1 cellular context compared by ENCODE assay signal in the genomic region with DNA sequence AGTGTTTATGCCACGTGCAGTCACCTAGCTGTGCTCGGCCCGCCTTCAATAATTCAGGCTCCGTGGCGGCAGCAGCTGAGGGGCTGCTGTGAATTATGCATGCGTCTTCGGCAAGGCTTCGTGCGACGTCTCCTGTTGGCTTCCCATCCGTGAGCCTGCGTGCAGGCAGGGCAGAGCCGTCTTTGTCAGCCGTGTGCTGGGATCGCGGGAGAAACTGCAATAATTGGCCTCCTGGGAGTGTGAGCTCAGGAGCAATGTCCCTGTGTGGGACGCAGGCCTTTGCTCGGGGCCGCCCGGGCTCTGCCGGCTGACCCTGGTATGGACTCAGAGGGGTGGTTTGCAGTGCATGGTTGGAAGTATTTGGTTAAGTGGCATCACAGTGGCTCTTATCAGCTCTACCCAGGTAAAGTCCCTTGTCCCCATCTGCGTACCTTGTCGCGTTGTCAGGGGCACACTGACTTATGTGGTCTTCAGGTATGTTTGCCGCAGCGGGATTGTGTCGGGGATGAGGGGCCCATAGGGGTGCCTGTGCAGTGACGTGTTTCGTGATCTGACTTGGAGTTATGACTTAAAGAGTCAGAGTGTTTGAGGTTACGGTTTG.
TF ChIP-seq lines count a peak whose summit lies in the region.

No MANE protein-coding gene starts in this region.

TF ChIP-seq in neural cell, 6 proteins besides CTCF, POLR2A, EP300 and RAD21:
- TF ChIP-seq MXI1 (conservative IDR thresholded peaks at IDR 0.05; ENCODE audit: poor library complexity, severe bottlenecking) (peak; percentile 75), TAF1 (IDR thresholded peaks at IDR 0.05; ENCODE audit: low read depth) (no peak), POLR2AphosphoS5 (IDR thresholded peaks at IDR 0.05) (peak; percentile 58), EZH2 (IDR thresholded peaks at IDR 0.05; ENCODE audit: borderline replicate concordance, insufficient read depth, low read length, poor library complexity, severe bottlenecking) (no peak), SMC3 (conservative IDR thresholded peaks at IDR 0.05; ENCODE audit: poor library complexity) (peak; percentile 54)
- TF ChIP-seq, protein P1, sequence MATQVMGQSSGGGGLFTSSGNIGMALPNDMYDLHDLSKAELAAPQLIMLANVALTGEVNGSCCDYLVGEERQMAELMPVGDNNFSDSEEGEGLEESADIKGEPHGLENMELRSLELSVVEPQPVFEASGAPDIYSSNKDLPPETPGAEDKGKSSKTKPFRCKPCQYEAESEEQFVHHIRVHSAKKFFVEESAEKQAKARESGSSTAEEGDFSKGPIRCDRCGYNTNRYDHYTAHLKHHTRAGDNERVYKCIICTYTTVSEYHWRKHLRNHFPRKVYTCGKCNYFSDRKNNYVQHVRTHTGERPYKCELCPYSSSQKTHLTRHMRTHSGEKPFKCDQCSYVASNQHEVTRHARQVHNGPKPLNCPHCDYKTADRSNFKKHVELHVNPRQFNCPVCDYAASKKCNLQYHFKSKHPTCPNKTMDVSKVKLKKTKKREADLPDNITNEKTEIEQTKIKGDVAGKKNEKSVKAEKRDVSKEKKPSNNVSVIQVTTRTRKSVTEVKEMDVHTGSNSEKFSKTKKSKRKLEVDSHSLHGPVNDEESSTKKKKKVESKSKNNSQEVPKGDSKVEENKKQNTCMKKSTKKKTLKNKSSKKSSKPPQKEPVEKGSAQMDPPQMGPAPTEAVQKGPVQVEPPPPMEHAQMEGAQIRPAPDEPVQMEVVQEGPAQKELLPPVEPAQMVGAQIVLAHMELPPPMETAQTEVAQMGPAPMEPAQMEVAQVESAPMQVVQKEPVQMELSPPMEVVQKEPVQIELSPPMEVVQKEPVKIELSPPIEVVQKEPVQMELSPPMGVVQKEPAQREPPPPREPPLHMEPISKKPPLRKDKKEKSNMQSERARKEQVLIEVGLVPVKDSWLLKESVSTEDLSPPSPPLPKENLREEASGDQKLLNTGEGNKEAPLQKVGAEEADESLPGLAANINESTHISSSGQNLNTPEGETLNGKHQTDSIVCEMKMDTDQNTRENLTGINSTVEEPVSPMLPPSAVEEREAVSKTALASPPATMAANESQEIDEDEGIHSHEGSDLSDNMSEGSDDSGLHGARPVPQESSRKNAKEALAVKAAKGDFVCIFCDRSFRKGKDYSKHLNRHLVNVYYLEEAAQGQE (IDR thresholded peaks at IDR 0.05; ENCODE audit: borderline replicate concordance), result peak; percentile 32
